ENCODE assay signal across 25 cellular contexts in genomic region chr6:103707596-103708325, GRCh38.
"Had no signal": no experiment of that assay in that cellular context is flagged by ENCODE, and none has a peak within 500 bp of the region (broad histone marks: within the 10 kb centered on the region; RNA-seq: fewer than 3 reads in every experiment).

No MANE protein-coding gene starts in this region.

- DNase-seq: effector CD4-positive, alpha-beta T cell; endodermal cell; esophagus squamous epithelium; foreskin fibroblast; immature natural killer cell; kidney; left cardiac atrium; left ventricle myocardium inferior; lower lobe of right lung; midbrain; occipital lobe; psoas muscle; retina; right lobe of liver; spleen; stimulated activated CD4-positive, alpha-beta T cell treated with anti-CD3 and anti-CD28 coated beads, Interleukin-15, amount 100 ng/mL, for 24 hours; stimulated activated CD4-positive, alpha-beta T cell treated with anti-CD3 and anti-CD28 coated beads, Interleukin-1b, Interleukin-23, amount 100 ng/mL, for 48 hours; stimulated activated CD4-positive, alpha-beta T cell treated with anti-CD3 and anti-CD28 coated beads, Interleukin-4, amount 100 ng/mL, for 4 hours; stimulated activated naive B cell treated with anti-CD40 and anti-IgM and Interleukin-4, amounts not matched to agents 10 μg/mL and 1 μg/mL and 100 μg/mL, for 72 hours; stimulated activated naive CD8-positive, alpha-beta T cell treated with anti-CD3 and anti-CD28 coated beads, Interleukin-15, amount 100 ng/mL, for 72 hours; testis had no signal

- H2AFZ ChIP-seq: parathyroid adenoma had no signal

- FAIRE-seq: kidney had no signal

- H3K9me3 ChIP-seq: esophagus squamous epithelium, gastroesophageal sphincter, left ventricle myocardium inferior, lower lobe of right lung, psoas muscle, right lobe of liver, testis, tibial nerve had no signal

- H3K36me3 ChIP-seq: esophagus squamous epithelium, gastroesophageal sphincter, left ventricle myocardium inferior, lower lobe of right lung, right lobe of liver, spleen, tibial nerve had no signal

- H3K9ac ChIP-seq: parathyroid adenoma had no signal

- H3K79me2 ChIP-seq: parathyroid adenoma had no signal

- H3K4me1 ChIP-seq: esophagus squamous epithelium, gastroesophageal sphincter, left ventricle myocardium inferior, lower lobe of right lung, parathyroid adenoma, psoas muscle, right lobe of liver, spleen, testis, tibial nerve had no signal

- H3K4me3 ChIP-seq: coronary artery, esophagus squamous epithelium, gastroesophageal sphincter, left ventricle myocardium inferior, lower lobe of right lung, psoas muscle, right lobe of liver, spleen, testis, tibial nerve had no signal

- H3K27ac ChIP-seq: coronary artery, esophagus squamous epithelium, gastroesophageal sphincter, left ventricle myocardium inferior, lower lobe of right lung, parathyroid adenoma, psoas muscle, right lobe of liver, spleen, testis, tibial nerve had no signal

- H3K27me3 ChIP-seq: esophagus squamous epithelium, gastroesophageal sphincter, right lobe of liver, spleen, testis, tibial nerve had no signal

- ATAC-seq: gastroesophageal sphincter; left cardiac atrium; lower lobe of right lung; psoas muscle; right lobe of liver; stimulated activated naive B cell treated with anti-CD40 and anti-IgM and Interleukin-4, amounts not matched to agents 10 μg/mL and 1 μg/mL and 100 μg/mL, for 72 hours; stimulated activated naive CD8-positive, alpha-beta T cell treated with anti-CD3 and anti-CD28 coated beads, Interleukin-15, amount 100 ng/mL, for 72 hours had no signal
